11 cellular contexts compared by ENCODE assay signal in the genomic region with DNA sequence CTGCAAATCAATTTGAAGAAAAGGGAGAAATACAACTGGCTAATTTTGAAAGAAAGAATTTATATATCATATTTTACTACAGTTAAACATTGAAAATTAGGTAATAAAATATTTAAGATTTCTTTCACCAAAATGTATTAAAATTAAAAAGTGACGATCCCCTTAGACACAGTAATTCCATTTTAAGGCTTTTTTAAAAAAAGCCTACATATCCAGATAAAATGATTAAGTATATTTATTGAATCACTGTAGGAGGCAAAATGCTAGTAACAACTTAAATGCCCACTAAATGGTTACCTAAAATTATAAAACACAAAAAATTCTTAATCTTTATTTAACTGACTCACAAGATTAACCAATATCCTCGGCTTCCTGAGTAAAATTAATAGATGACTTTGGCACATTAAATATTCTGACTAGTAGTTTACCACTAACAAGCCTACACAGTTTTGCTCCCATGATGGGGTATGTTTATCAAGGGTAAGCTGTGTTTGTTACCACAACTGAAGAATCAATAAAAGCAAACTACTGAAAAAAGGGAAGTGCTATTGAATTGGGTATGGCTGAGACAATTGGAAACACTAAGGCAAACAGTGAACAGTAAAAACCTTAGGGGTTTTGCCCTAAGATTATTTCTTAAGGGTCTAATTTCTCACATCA. TPM values are rescaled to one million over a fixed set of nuclear protein-coding genes. Genes with fewer than 3 reads are reported as not detected.
DNase-seq lines count a peak whose midpoint lies in the region; ATAC-seq, FAIRE-seq and TF ChIP-seq lines count a peak whose summit lies in the region.
"Had no signal": no experiment of that assay in that cellular context is flagged by ENCODE, and none has a peak within 500 bp of the region (broad histone marks: within the 10 kb centered on the region; RNA-seq: fewer than 3 reads in every experiment).

No MANE protein-coding gene starts in this region.

- no peaks in the 10 kb centered on the region for H3K4me1 ChIP-seq in K562 (replicated peaks in 1 of 2; ENCODE audit: control insufficient read depth in 2 of 2, insufficient read depth in 2 of 2, low read length in 2 of 2)
- H3K4me1 ChIP-seq in OCI-LY7 (ENCODE audit: insufficient read depth, low read length, poor library complexity, severe bottlenecking) = no peaks in the 10 kb centered on the region

- no peak overlapping the region for H3K9ac ChIP-seq in K562 (ENCODE audit: insufficient read depth in 1 of 2, low read depth in 2 of 2, low read length in 2 of 2)

- no peaks in the 10 kb centered on the region for H3K27me3 ChIP-seq in K562 (ENCODE audit: control insufficient read depth in 2 of 2, insufficient read depth in 2 of 2, low read length in 2 of 2)

- no peak for TF ChIP-seq EP300 in K562 (IDR thresholded peaks at IDR 0.05; ENCODE audit: low read length)

- in situ Hi-C loops in K562 (cut with MboI) = no loop called here

- POLR2A ChIA-PET in K562 (lab: Yijun Ruan, JAX) (no interaction called here), OCI-LY7 (lab: Charles Lee) (interaction anchor here (0.6 to 2.4 kb wide), 3 partner anchors 11 to 28 kb away, joined by 3 to 8 read pairs (median 4); no protein-coding TSS in a partner anchor)

- no peak for TF ChIP-seq POLR2A in K562 (conservative IDR thresholded peaks at IDR 0.05)

- ATAC-seq in GM18517 (IDR thresholded peaks at IDR 0.05; ENCODE audit: unreplicated experiment) = peak; percentile 41
- ATAC-seq in HG03442 (IDR thresholded peaks at IDR 0.05; ENCODE audit: unreplicated experiment) = peak; percentile 51
- ATAC-seq in K562 = no peak

- peaks cover 24% of the 10 kb centered on the region for H3K79me2 ChIP-seq in K562 (ENCODE audit: control insufficient read depth, insufficient read depth, low read length)
- peaks cover 8% of the 10 kb centered on the region; the same call in 1 of the 2 replicates for H3K79me2 ChIP-seq in OCI-LY7 (ENCODE audit: insufficient read depth, low read depth, low read length)

- H2AFZ ChIP-seq in K562 (ENCODE audit: low read depth, low read length) (no peak overlapping the region), OCI-LY7 (ENCODE audit: low read length) (no peak overlapping the region)

- DNase-seq in K562 (ENCODE audit: extremely low read depth in 1 of 4, low spot score in 3 of 4) = no peak
- peak; percentile 58 for DNase-seq in renal cortical epithelial cell (ENCODE audit: low read depth)
- DNase-seq in OCI-LY7 (ENCODE audit: low spot score) = no peak
- DNase-seq in NCI-H446 treated with DMSO at 0.1 percent for 48 hours (lab: John Stamatoyannopoulos, UW) = no peak
- no peak for DNase-seq in stimulated activated naive CD4-positive, alpha-beta T cell treated with Interleukin-2 at 50 U/mL for 16 hours (lab: John Stamatoyannopoulos, UW)
- no peak for DNase-seq in islet precursor cell
- DNase-seq: DMS153, KG1, NCI-H524 treated with DMSO at 0.1 percent for 48 hours had no signal

- CTCF ChIA-PET in K562 (lab: Yijun Ruan, JAX; ENCODE audit: low intra/inter-chr PET ratio) (no interaction called here), OCI-LY7 (lab: Charles Lee; ENCODE audit: unreplicated experiment) (no interaction called here)

- no peak overlapping the region for H3K4me3 ChIP-seq in K562
- no peak overlapping the region for H3K4me3 ChIP-seq in OCI-LY7 (ENCODE audit: low read depth, low read length, poor library complexity, severe bottlenecking)

- H4K20me1 ChIP-seq in K562 (replicated peaks; ENCODE audit: control insufficient read depth, insufficient read depth, low read length) (no peaks in the 10 kb centered on the region), OCI-LY7 (ENCODE audit: insufficient read depth, low read length) (no peaks in the 10 kb centered on the region)

- H3K9me2 ChIP-seq in OCI-LY7 (ENCODE audit: insufficient read depth, low read length) = no peaks in the 10 kb centered on the region

- no peaks in the 10 kb centered on the region for H3K9me1 ChIP-seq in K562 (ENCODE audit: control insufficient read depth, insufficient read depth, low read length)

- WGBS in K562 (ENCODE audit: insufficient coverage, low coverage, missing lambda C conversion rate) = 84% methylated on average over 2 of the region's 2 CpGs

- no peak for TF ChIP-seq CTCF in K562 (IDR thresholded peaks at IDR 0.05 in 2 of 3, conservative IDR thresholded peaks at IDR 0.05 in 1 of 3; ENCODE audit: insufficient read depth in 2 of 3, low read depth in 1 of 3, low read length in 3 of 3)
- no peak for TF ChIP-seq CTCF in OCI-LY7 (conservative IDR thresholded peaks at IDR 0.05; ENCODE audit: low read length)

- peaks cover 7% of the 10 kb centered on the region; the same call in 2 of the 3 replicates for H3K36me3 ChIP-seq in K562 (ENCODE audit: control insufficient read depth, insufficient read depth, low read length)
- peaks cover 3% of the 10 kb centered on the region; the same call in 1 of the 2 replicates for H3K36me3 ChIP-seq in OCI-LY7 (ENCODE audit: insufficient read depth, low read length)

- no peaks in the 10 kb centered on the region for H3K9me3 ChIP-seq in K562 (replicated peaks; ENCODE audit: control insufficient read depth, insufficient read depth, low read depth, low read length)
- no peaks in the 10 kb centered on the region for H3K9me3 ChIP-seq in OCI-LY7 (ENCODE audit: low read length)

- BruUV-seq in K562 (replicated peaks; lab: Mats Ljungman, UMichigan) (no TSS peak), OCI-LY7 (replicated peaks; lab: Mats Ljungman, UMichigan) (no TSS peak)

- intact Hi-C loops in K562 (cut with micrococcal nuclease) = no loop called here
- intact Hi-C loops in OCI-LY7 (cut with micrococcal nuclease; ENCODE audit: unreplicated experiment) = no loop called here

- TF ChIP-seq RAD21 in K562 (CRISPR knock-in tag; conservative IDR thresholded peaks at IDR 0.05 in 1 of 2, IDR thresholded peaks at IDR 0.05 in 1 of 2) = no peak

- no peak overlapping the region for H3K4me2 ChIP-seq in K562 (ENCODE audit: insufficient read depth, low read length)
- H3K4me2 ChIP-seq in OCI-LY7 (ENCODE audit: low read length) = no peak overlapping the region

- FAIRE-seq in K562 (lab: Jason Lieb, UNC) = no peak

- H3K27ac ChIP-seq in K562 (ENCODE audit: extremely low read depth, low read depth, low read length) (no peak overlapping the region), OCI-LY7 (ENCODE audit: low read depth, low read length, poor library complexity, severe bottlenecking) (no peak overlapping the region)

TF ChIP-seq in K562, 482 proteins besides CTCF, POLR2A, EP300 and RAD21 (continues in another document):
- TF ChIP-seq, protein P1, sequence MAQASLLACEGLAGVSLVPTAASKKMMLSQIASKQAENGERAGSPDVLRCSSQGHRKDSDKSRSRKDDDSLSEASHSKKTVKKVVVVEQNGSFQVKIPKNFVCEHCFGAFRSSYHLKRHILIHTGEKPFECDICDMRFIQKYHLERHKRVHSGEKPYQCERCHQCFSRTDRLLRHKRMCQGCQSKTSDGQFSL (CRISPR knock-in tag; IDR thresholded peaks at IDR 0.05) = no peak
- TF ChIP-seq, protein P1 (tag; IDR thresholded peaks at IDR 0.05) = no peak
- TF ChIP-seq, protein P2, sequence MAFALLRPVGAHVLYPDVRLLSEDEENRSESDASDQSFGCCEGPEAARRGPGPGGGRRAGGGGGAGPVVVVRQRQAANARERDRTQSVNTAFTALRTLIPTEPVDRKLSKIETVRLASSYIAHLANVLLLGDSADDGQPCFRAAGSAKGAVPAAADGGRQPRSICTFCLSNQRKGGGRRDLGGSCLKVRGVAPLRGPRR (CRISPR knock-in tag; IDR thresholded peaks at IDR 0.05) = no peak
- TF ChIP-seq ZBTB1 (CRISPR knock-in tag; IDR thresholded peaks at IDR 0.05; ENCODE audit: borderline replicate concordance, low read depth) (no peak), SPI1 (IDR thresholded peaks at IDR 0.05; ENCODE audit: borderline replicate concordance, low read depth, low read length) (peak; percentile 96), OTX1 (CRISPR knock-in tag; IDR thresholded peaks at IDR 0.05) (no peak), ARID2 (IDR thresholded peaks at IDR 0.05) (no peak), IRF2 (CRISPR knock-in tag; IDR thresholded peaks at IDR 0.05) (no peak), NFATC3 (IDR thresholded peaks at IDR 0.05) (no peak), DPF2 (IDR thresholded peaks at IDR 0.05) (0 out of 2 replicates have a peak, but pooled peaks have one; percentile 3)
- TF ChIP-seq, protein P3, sequence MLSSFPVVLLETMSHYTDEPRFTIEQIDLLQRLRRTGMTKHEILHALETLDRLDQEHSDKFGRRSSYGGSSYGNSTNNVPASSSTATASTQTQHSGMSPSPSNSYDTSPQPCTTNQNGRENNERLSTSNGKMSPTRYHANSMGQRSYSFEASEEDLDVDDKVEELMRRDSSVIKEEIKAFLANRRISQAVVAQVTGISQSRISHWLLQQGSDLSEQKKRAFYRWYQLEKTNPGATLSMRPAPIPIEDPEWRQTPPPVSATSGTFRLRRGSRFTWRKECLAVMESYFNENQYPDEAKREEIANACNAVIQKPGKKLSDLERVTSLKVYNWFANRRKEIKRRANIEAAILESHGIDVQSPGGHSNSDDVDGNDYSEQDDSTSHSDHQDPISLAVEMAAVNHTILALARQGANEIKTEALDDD (IDR thresholded peaks at IDR 0.05) = 0 out of 2 replicates have a peak, but pooled peaks have one; percentile 20

RNA-seq across cellular contexts. Expression of a gene that starts 28.4 kb away (rescaled TPM):
- 112 and 305 TPM in 2 replicates for total RNA-seq in K562 (2011; cell fraction: chromatin; rRNA removed; ENCODE audit: low replicate concordance)
- total RNA-seq in K562 (2011; cell fraction: nucleolus; rRNA removed) = 35.9 and 58.7 TPM in 2 replicates
- total RNA-seq in K562 (2011; cell fraction: nucleoplasm; rRNA removed) = 85.0 and 104 TPM in 2 replicates
- total RNA-seq in K562 (2014; rRNA removed) = 33.6 and 38.6 TPM in 2 replicates
- 48.6 and 57.4 TPM in 2 replicates for total RNA-seq in K562 (2014; rRNA removed; fragmentation: Illumina TruSeq; extraction: Trizol)
- 52.9 and 56.4 TPM in 2 replicates for total RNA-seq in K562 (2015; rRNA removed; fragmentation: Illumina TruSeq; extraction: Trizol)
- 48.6 and 53.0 TPM in 2 replicates for total RNA-seq in K562 (2021)
- polyA plus RNA-seq in K562 (2011; rRNA removed) = 66.0 and 71.7 TPM in 2 replicates
- 25.2 and 40.6 TPM in 2 replicates for polyA plus RNA-seq in K562 (2011; cell fraction: cytosol; rRNA removed)
- polyA plus RNA-seq in K562 (2011; cell fraction: nucleus; rRNA removed) = 61.1 and 103 TPM in 2 replicates
- 31.5 and 33.0 TPM in 2 replicates for polyA plus RNA-seq in K562 (2012)
- polyA plus RNA-seq in K562 (2014; fragmentation: Illumina TruSeq; extraction: Trizol) = 36.7 and 42.4 TPM in 2 replicates
- 10 to 100 TPM; 11.7 to 13.4 TPM for polyA plus RNA-seq in K562 (2014; fragmentation: Nextera tagmentation; extraction: Ambion mirVana)
- 25.0 and 29.3 TPM in 2 replicates for polyA plus RNA-seq in K562 (2014; rRNA removed)
- polyA minus RNA-seq in K562 (2011; rRNA and poly(A)+ RNA removed) = 187 and 268 TPM in 2 replicates
- 44.7 and 62.7 TPM in 2 replicates for polyA minus RNA-seq in K562 (2011; cell fraction: cytosol; rRNA and poly(A)+ RNA removed)
- 57.1 and 160 TPM in 2 replicates for polyA minus RNA-seq in K562 (2011; cell fraction: nucleus; rRNA and poly(A)+ RNA removed)
- total RNA-seq in renal cortical epithelial cell = 57.3 and 88.0 TPM in 2 replicates
- 52.9 and 69.0 TPM in 2 replicates for total RNA-seq in OCI-LY7 (2014; rRNA removed; shearing (Covaris generic))
- total RNA-seq in OCI-LY7 (2022) = 59.9 and 63.1 TPM in 2 replicates
